14 cellular contexts compared by ENCODE assay signal in genomic region chr14:88879016-88879415, GRCh38. TPM values are rescaled to one million over a fixed set of nuclear protein-coding genes. Genes with fewer than 3 reads are reported as not detected.
DNase-seq lines count a peak whose midpoint lies in the region; ATAC-seq, FAIRE-seq and TF ChIP-seq lines count a peak whose summit lies in the region.
"Had no signal": no experiment of that assay in that cellular context is flagged by ENCODE, and none has a peak within 500 bp of the region (broad histone marks: within the 10 kb centered on the region; RNA-seq: fewer than 3 reads in every experiment).

No MANE protein-coding gene starts in this region.

- H3K9me1 ChIP-seq in K562 (ENCODE audit: control insufficient read depth, insufficient read depth, low read length): no peaks in the 10 kb centered on the region
- H3K9me1 ChIP-seq in keratinocyte (ENCODE audit: control insufficient read depth, extremely low read depth, insufficient read depth, low read length): no peaks in the 10 kb centered on the region

- TF ChIP-seq POLR2A in K562 (conservative IDR thresholded peaks at IDR 0.05) (no peak), HepG2 (IDR thresholded peaks at IDR 0.05; ENCODE audit: insufficient read depth in 1 of 2, low read depth in 2 of 2, low read length in 2 of 2) (no peak)

- peaks cover 3% of the 10 kb centered on the region for H3K27me3 Mint-ChIP-seq in activated naive CD8-positive, alpha-beta T cell treated with anti-CD3 and anti-CD28 coated beads, Interleukin-2, amount 50 U/mL, for 24 hours
- H3K27me3 Mint-ChIP-seq: stimulated activated memory B cell treated with anti-CD40 and anti-IgM and Interleukin-4, amounts not matched to agents 10 μg/mL and 1 μg/mL and 100 μg/mL, for 72 hours had no signal

- H3K27ac ChIP-seq in K562 (ENCODE audit: extremely low read depth, low read depth, low read length) (no peak overlapping the region), keratinocyte (ENCODE audit: control insufficient read depth, insufficient read depth, low read length) (peak overlapping the region; percentile 26), HepG2 (ENCODE audit: extremely low read length, insufficient read depth, low read length) (no peak overlapping the region)
- H3K27ac ChIP-seq: ovary had no signal

- H3K9me3 ChIP-seq in K562 (replicated peaks; ENCODE audit: control insufficient read depth, insufficient read depth, low read depth, low read length): no peaks in the 10 kb centered on the region
- H3K9me3 ChIP-seq in keratinocyte (ENCODE audit: control insufficient read depth, low read depth, low read length): peaks cover 9% of the 10 kb centered on the region
- no peaks in the 10 kb centered on the region; the same call in 1 of the 2 replicates for H3K9me3 ChIP-seq in HepG2 (ENCODE audit: low read length)
- H3K9me3 ChIP-seq: ovary had no signal

- H4K20me1 ChIP-seq in K562 (replicated peaks; ENCODE audit: control insufficient read depth, insufficient read depth, low read length) (no peaks in the 10 kb centered on the region), keratinocyte (ENCODE audit: control insufficient read depth, extremely low read depth, insufficient read depth, low read length) (no peaks in the 10 kb centered on the region), HepG2 (ENCODE audit: insufficient read depth, low read length) (no peaks in the 10 kb centered on the region)

- H3K9ac ChIP-seq in K562 (ENCODE audit: insufficient read depth in 1 of 2, low read depth in 2 of 2, low read length in 2 of 2): no peak overlapping the region
- no peak overlapping the region for H3K9ac ChIP-seq in keratinocyte (ENCODE audit: control insufficient read depth, extremely low read depth, insufficient read depth, low read length)
- no peak overlapping the region for H3K9ac ChIP-seq in HepG2 (ENCODE audit: insufficient read depth, low read depth, low read length)

- ATAC-seq in K562: no peak
- no peak for ATAC-seq in HepG2
- no peak for ATAC-seq in activated naive CD8-positive, alpha-beta T cell treated with anti-CD3 and anti-CD28 coated beads, Interleukin-2, amount 50 U/mL, for 24 hours
- ATAC-seq in GM21526 (IDR thresholded peaks at IDR 0.05; ENCODE audit: low FRiP score, unreplicated experiment): no peak
- ATAC-seq: stimulated activated memory B cell treated with anti-CD40 and anti-IgM and Interleukin-4, amounts not matched to agents 10 μg/mL and 1 μg/mL and 100 μg/mL, for 72 hours had no signal

- no peak overlapping the region for H3K4me3 Mint-ChIP-seq in activated naive CD8-positive, alpha-beta T cell treated with anti-CD3 and anti-CD28 coated beads, Interleukin-2, amount 50 U/mL, for 24 hours
- H3K4me3 Mint-ChIP-seq: CD4-positive, CD25-positive, alpha-beta regulatory T cell; stimulated activated memory B cell treated with anti-CD40 and anti-IgM and Interleukin-4, amounts not matched to agents 10 μg/mL and 1 μg/mL and 100 μg/mL, for 72 hours had no signal

- H3K27me3 ChIP-seq in K562 (ENCODE audit: control insufficient read depth in 2 of 2, insufficient read depth in 2 of 2, low read length in 2 of 2): no peaks in the 10 kb centered on the region
- H3K27me3 ChIP-seq in keratinocyte (ENCODE audit: control insufficient read depth, extremely low read depth, insufficient read depth, low read length): no peaks in the 10 kb centered on the region
- no peaks in the 10 kb centered on the region for H3K27me3 ChIP-seq in HepG2 (ENCODE audit: control insufficient read depth in 1 of 2, insufficient read depth in 2 of 2, low read length in 2 of 2)
- H3K27me3 ChIP-seq: ovary had no signal

- H3K36me3 ChIP-seq in K562 (ENCODE audit: control insufficient read depth, insufficient read depth, low read length) (no peaks in the 10 kb centered on the region), keratinocyte (ENCODE audit: control insufficient read depth in 2 of 2, extremely low read depth in 1 of 2, insufficient read depth in 2 of 2, low read length in 2 of 2) (no peaks in the 10 kb centered on the region), HepG2 (replicated peaks in 1 of 2; ENCODE audit: control insufficient read depth in 1 of 2, insufficient read depth in 2 of 2, low read length in 2 of 2) (peaks cover 0 to 4% of the 10 kb centered on the region in 2 experiments; a peak in 2 of 5 replicates)
- H3K36me3 ChIP-seq: ovary had no signal

- TF ChIP-seq RAD21 in K562 (CRISPR knock-in tag; conservative IDR thresholded peaks at IDR 0.05 in 1 of 2, IDR thresholded peaks at IDR 0.05 in 1 of 2) (no peak), HepG2 (CRISPR knock-in tag; IDR thresholded peaks at IDR 0.05) (no peak)

- no peak for TF ChIP-seq CTCF in K562 (IDR thresholded peaks at IDR 0.05 in 2 of 3, conservative IDR thresholded peaks at IDR 0.05 in 1 of 3; ENCODE audit: insufficient read depth in 2 of 3, low read depth in 1 of 3, low read length in 3 of 3)
- TF ChIP-seq CTCF in keratinocyte (optimal IDR thresholded peaks at IDR 0.05 in 1 of 3, IDR thresholded peaks at IDR 0.05 in 1 of 3, conservative IDR thresholded peaks at IDR 0.05 in 1 of 3; ENCODE audit: extremely low read depth in 1 of 3, insufficient read depth in 2 of 3, low read length in 3 of 3): no peak
- no peak for TF ChIP-seq CTCF in HepG2 (CRISPR knock-in tag; IDR thresholded peaks at IDR 0.05)

- CTCF ChIA-PET in K562 (lab: Yijun Ruan, JAX; ENCODE audit: low intra/inter-chr PET ratio) (no interaction called here), HepG2 (lab: Yijun Ruan, JAX; ENCODE audit: low intra/inter-chr PET ratio, low total read pairs) (no interaction called here)

- peaks cover 23% of the 10 kb centered on the region for H3K36me3 Mint-ChIP-seq in activated naive CD8-positive, alpha-beta T cell treated with anti-CD3 and anti-CD28 coated beads, Interleukin-2, amount 50 U/mL, for 24 hours (ENCODE audit: low read depth)

- in situ Hi-C loops in K562 (cut with MboI) (loop anchor here (10.0 kb wide), 1 partner anchor 204 kb away; no protein-coding TSS in a partner anchor), HepG2 (cut with HindIII; ENCODE audit: extremely low pct_ligation_motif_present, low pct_unique_long_range_greater_than_20kb) (no loop called here)

- no peak overlapping the region for H3K4me3 ChIP-seq in K562
- H3K4me3 ChIP-seq in keratinocyte (ENCODE audit: control insufficient read depth in 2 of 3, extremely low read depth in 1 of 3, insufficient read depth in 2 of 3, low read depth in 1 of 3, low read length in 3 of 3): no peak overlapping the region
- no peak overlapping the region for H3K4me3 ChIP-seq in HepG2 (replicated peaks in 1 of 3; ENCODE audit: insufficient read depth in 1 of 3, low read depth in 2 of 3, low read length in 3 of 3)
- H3K4me3 ChIP-seq: ovary had no signal

- H3K4me2 ChIP-seq in K562 (ENCODE audit: insufficient read depth, low read length): no peak overlapping the region
- no peak overlapping the region for H3K4me2 ChIP-seq in keratinocyte (ENCODE audit: control insufficient read depth, extremely low read depth, insufficient read depth, low read depth, low read length)
- no peak overlapping the region for H3K4me2 ChIP-seq in HepG2 (ENCODE audit: low read depth, low read length)

- FAIRE-seq in K562 (lab: Jason Lieb, UNC): no peak
- FAIRE-seq in keratinocyte (lab: Jason Lieb, UNC): peak; percentile 88
- no peak for FAIRE-seq in HepG2 (lab: Jason Lieb, UNC)

- TF ChIP-seq EP300 in K562 (IDR thresholded peaks at IDR 0.05; ENCODE audit: low read length) (no peak), HepG2 (IDR thresholded peaks at IDR 0.05; ENCODE audit: low read depth in 2 of 2, low read length in 2 of 2) (no peak), HepG2 (CRISPR knock-in tag; IDR thresholded peaks at IDR 0.05; ENCODE audit: borderline replicate concordance) (no peak)

- dilution Hi-C loops in keratinocyte (cut with MboI; ENCODE audit: extremely low pct_ligation_motif_present, low sequenced_read_pairs): no loop called here

- H3K27ac Mint-ChIP-seq in activated naive CD8-positive, alpha-beta T cell treated with anti-CD3 and anti-CD28 coated beads, Interleukin-2, amount 50 U/mL, for 24 hours: no peak overlapping the region
- H3K27ac Mint-ChIP-seq: CD4-positive, CD25-positive, alpha-beta regulatory T cell; stimulated activated memory B cell treated with anti-CD40 and anti-IgM and Interleukin-4, amounts not matched to agents 10 μg/mL and 1 μg/mL and 100 μg/mL, for 72 hours had no signal

- POLR2A ChIA-PET in K562 (lab: Yijun Ruan, JAX): no interaction called here
- POLR2A ChIA-PET in HepG2 (lab: Yijun Ruan, JAX): interaction anchor here (1.0 kb wide), 1 partner anchor 54 kb away, joined by 3 read pairs; the partner anchor contains the start of gene TTC8

- peak; percentile 49 for DNase-seq in AG20443 (ENCODE audit: low spot score)
- peak; percentile 38 for DNase-seq in LHCN-M2 (ENCODE audit: low read depth)
- DNase-seq in K562 (ENCODE audit: extremely low read depth in 1 of 4, low spot score in 3 of 4): peak in 1 of 4 experiments; percentile 2
- DNase-seq in keratinocyte (ENCODE audit: low read depth, low spot score): no peak
- no peak for DNase-seq in OCI-M2 (lab: John Stamatoyannopoulos, UW; ENCODE audit: unreplicated experiment)
- no peak for DNase-seq in HepG2 (ENCODE audit: low spot score)
- no peak for DNase-seq in activated naive CD8-positive, alpha-beta T cell treated with anti-CD3 and anti-CD28 coated beads, Interleukin-2, amount 50 U/mL, for 24 hours
- DNase-seq: activated naive CD4-positive, alpha-beta T cell treated with anti-CD3 and anti-CD28 coated beads, Interleukin-2, amount 50 U/mL, for 16 hours; CD4-positive, CD25-positive, alpha-beta regulatory T cell; hypothalamus; NCI-H187; ovary had no signal

- H3K79me2 ChIP-seq in K562 (ENCODE audit: control insufficient read depth, insufficient read depth, low read length): no peaks in the 10 kb centered on the region
- no peaks in the 10 kb centered on the region for H3K79me2 ChIP-seq in keratinocyte (ENCODE audit: control insufficient read depth, insufficient read depth, low read length)
- H3K79me2 ChIP-seq in HepG2 (ENCODE audit: insufficient read depth, low read length): no peaks in the 10 kb centered on the region

- peaks cover 32% of the 10 kb centered on the region for H3K9me3 Mint-ChIP-seq in activated naive CD8-positive, alpha-beta T cell treated with anti-CD3 and anti-CD28 coated beads, Interleukin-2, amount 50 U/mL, for 24 hours

- 49% methylated on average over 2 of the region's 3 CpGs for WGBS in K562 (ENCODE audit: insufficient coverage, low coverage, missing lambda C conversion rate)
- 94% methylated on average over 3 of the region's 3 CpGs for WGBS in HepG2 (ENCODE audit: low lambda C conversion rate)

- intact Hi-C loops in K562 (cut with micrococcal nuclease): no loop called here
- intact Hi-C loops in HepG2 (cut with micrococcal nuclease; ENCODE audit: unreplicated experiment): no loop called here

- no peaks in the 10 kb centered on the region for H3K4me1 Mint-ChIP-seq in activated naive CD8-positive, alpha-beta T cell treated with anti-CD3 and anti-CD28 coated beads, Interleukin-2, amount 50 U/mL, for 24 hours
- H3K4me1 Mint-ChIP-seq: CD4-positive, CD25-positive, alpha-beta regulatory T cell; stimulated activated memory B cell treated with anti-CD40 and anti-IgM and Interleukin-4, amounts not matched to agents 10 μg/mL and 1 μg/mL and 100 μg/mL, for 72 hours had no signal

- H2AFZ ChIP-seq in K562 (ENCODE audit: low read depth, low read length) (no peak overlapping the region), keratinocyte (ENCODE audit: control insufficient read depth, low read length) (no peak overlapping the region), HepG2 (ENCODE audit: low read length) (no peak overlapping the region)

- BruUV-seq in K562 (replicated peaks; lab: Mats Ljungman, UMichigan) (no TSS peak), HepG2 (replicated peaks; lab: Mats Ljungman, UMichigan) (no TSS peak)

- H3K4me1 ChIP-seq in K562 (replicated peaks in 1 of 2; ENCODE audit: control insufficient read depth in 2 of 2, insufficient read depth in 2 of 2, low read length in 2 of 2) (no peaks in the 10 kb centered on the region), keratinocyte (ENCODE audit: control insufficient read depth, extremely low read depth, insufficient read depth, low read length) (peaks cover 10% of the 10 kb centered on the region), HepG2 (ENCODE audit: insufficient read depth, low read length) (peaks cover 14% of the 10 kb centered on the region; the same call in 1 of the 2 replicates)

RNA-seq across cellular contexts. Expression of gene TTC8, which starts 54.6 kb away (rescaled TPM):
- total RNA-seq in LHCN-M2 (2014; rRNA removed) (22.3 and 23.0 TPM in 2 replicates), K562 (2014; rRNA removed) (7.1 and 7.5 TPM in 2 replicates), K562 (2014; rRNA removed; fragmentation: Illumina TruSeq; extraction: Trizol) (7.3 and 9.2 TPM in 2 replicates), K562 (2015; rRNA removed; fragmentation: Illumina TruSeq; extraction: Trizol) (6.9 and 8.3 TPM in 2 replicates), K562 (2021) (8.1 and 9.6 TPM in 2 replicates), HepG2 (2016; rRNA removed; fragmentation: Illumina TruSeq; extraction: Trizol) (13.8 and 19.5 TPM in 2 replicates)
- 12.5 TPM for polyA plus RNA-seq in LHCN-M2 (2012)
- 6.5 and 14.2 TPM in 2 replicates for total RNA-seq in K562 (2011; cell fraction: chromatin; rRNA removed; ENCODE audit: low replicate concordance)
- 4.5 and 4.7 TPM in 2 replicates for total RNA-seq in K562 (2011; cell fraction: nucleolus; rRNA removed)
- total RNA-seq in K562 (2011; cell fraction: nucleoplasm; rRNA removed): 3.4 and 4.7 TPM in 2 replicates
- polyA plus RNA-seq in K562 (2011; rRNA removed) (17.9 and 22.7 TPM in 2 replicates), K562 (2014; fragmentation: Illumina TruSeq; extraction: Trizol) (9.3 and 13.2 TPM in 2 replicates), K562 (2014; fragmentation: Nextera tagmentation; extraction: Ambion mirVana) (10 to 100 TPM in 1 of 2 experiments, 1 to 10 TPM in 1; 8.0 to 11.8 TPM), K562 (2014; rRNA removed) (10.6 and 12.4 TPM in 2 replicates), keratinocyte (42.1 to 49.2 TPM (median 43.0 TPM) in 3 replicates), HepG2 (2011; rRNA removed) (15.0 and 15.2 TPM in 2 replicates)
- 11.9 and 16.8 TPM in 2 replicates for polyA plus RNA-seq in K562 (2011; cell fraction: cytosol; rRNA removed)
- polyA plus RNA-seq in K562 (2011; cell fraction: nucleus; rRNA removed): 14.7 and 18.8 TPM in 2 replicates
- polyA plus RNA-seq in K562 (2012): 7.5 and 7.7 TPM in 2 replicates
- 14.0 and 14.1 TPM in 2 replicates for polyA minus RNA-seq in K562 (2011; rRNA and poly(A)+ RNA removed)
- 4.3 and 8.5 TPM in 2 replicates for polyA minus RNA-seq in K562 (2011; cell fraction: cytosol; rRNA and poly(A)+ RNA removed)
- 5.1 and 13.0 TPM in 2 replicates for polyA minus RNA-seq in K562 (2011; cell fraction: nucleus; rRNA and poly(A)+ RNA removed)
- 13.1 TPM for polyA plus RNA-seq in keratinocyte (2011; ENCODE audit: low read depth)
- 36.5 and 50.6 TPM in 2 replicates for polyA plus RNA-seq in keratinocyte (2011; cell fraction: cytosol; rRNA removed)
- polyA plus RNA-seq in keratinocyte (2011; cell fraction: nucleus; rRNA removed): 67.2 and 81.9 TPM in 2 replicates
- 10.3 and 23.5 TPM in 2 replicates for polyA plus RNA-seq in keratinocyte (2012; ENCODE audit: low replicate concordance)
- polyA minus RNA-seq in keratinocyte: 13.1 to 24.4 TPM (median 24.0 TPM) in 3 replicates
- polyA minus RNA-seq in keratinocyte (2011; cell fraction: cytosol; rRNA and poly(A)+ RNA removed): 28.8 TPM
- 17.1 and 32.7 TPM in 2 replicates for polyA minus RNA-seq in keratinocyte (2011; cell fraction: nucleus; rRNA and poly(A)+ RNA removed)
- total RNA-seq in HepG2 (2016; cell fraction: cytosol; rRNA removed; fragmentation: Illumina TruSeq; extraction: Trizol; ENCODE audit: low read depth): 4.7 and 5.9 TPM in 2 replicates
- total RNA-seq in HepG2 (2016; cell fraction: insoluble cytoplasmic fraction; rRNA removed; fragmentation: Illumina TruSeq; extraction: Trizol): 15.2 and 20.3 TPM in 2 replicates
- 6.1 and 7.5 TPM in 2 replicates for total RNA-seq in HepG2 (2016; cell fraction: membrane; rRNA removed; fragmentation: Illumina TruSeq; extraction: Trizol)
- 8.4 and 14.7 TPM in 2 replicates for total RNA-seq in HepG2 (2016; cell fraction: nucleus; rRNA removed; fragmentation: Illumina TruSeq; extraction: Trizol)
- 9.4 and 10.7 TPM in 2 replicates for polyA plus RNA-seq in HepG2 (2011; cell fraction: cytosol; rRNA removed)
- polyA plus RNA-seq in HepG2 (2011; cell fraction: nucleus; rRNA removed): 12.5 and 15.5 TPM in 2 replicates
- polyA plus RNA-seq in HepG2 (2012): 7.1 and 9.5 TPM in 2 replicates
- 0.93 and 1.3 TPM in 2 replicates for polyA plus RNA-seq in HepG2 (2016; cell fraction: cytosol; fragmentation: Illumina TruSeq; extraction: Trizol; ENCODE audit: low read depth)
- 18.7 and 20.3 TPM in 2 replicates for polyA plus RNA-seq in HepG2 (2016; cell fraction: insoluble cytoplasmic fraction; fragmentation: Illumina TruSeq; extraction: Trizol; ENCODE audit: low read depth)
- 2.8 and 3.7 TPM in 2 replicates for polyA plus RNA-seq in HepG2 (2016; cell fraction: membrane; fragmentation: Illumina TruSeq; extraction: Trizol; ENCODE audit: low read depth)
- polyA plus RNA-seq in HepG2 (2016; cell fraction: nucleus; fragmentation: Illumina TruSeq; extraction: Trizol; ENCODE audit: insufficient read depth, low read depth): 14.3 and 14.7 TPM in 2 replicates
- 8.8 and 14.1 TPM in 2 replicates for polyA minus RNA-seq in HepG2 (2011; rRNA and poly(A)+ RNA removed; ENCODE audit: low replicate concordance)
- polyA minus RNA-seq in HepG2 (2011; cell fraction: cytosol; rRNA and poly(A)+ RNA removed): 11.0 and 11.3 TPM in 2 replicates
- 11.1 and 12.2 TPM in 2 replicates for polyA minus RNA-seq in HepG2 (2011; cell fraction: nucleus; rRNA and poly(A)+ RNA removed)

Comparison
In these comparisons a context has a peak if more than half of its experiments do, and no peak if none do; other contexts are left out.
1. DNase-seq: peak in AG20443 (single experiment) and LHCN-M2 (single experiment); none in keratinocyte (single experiment), OCI-M2 (single experiment), HepG2 (single experiment) and activated naive CD8-positive, alpha-beta T cell treated with anti-CD3 and anti-CD28 coated beads, Interleukin-2, amount 50 U/mL, for 24 hours (single experiment).